ENCODE assay signal across 8 cellular contexts in the genomic region with DNA sequence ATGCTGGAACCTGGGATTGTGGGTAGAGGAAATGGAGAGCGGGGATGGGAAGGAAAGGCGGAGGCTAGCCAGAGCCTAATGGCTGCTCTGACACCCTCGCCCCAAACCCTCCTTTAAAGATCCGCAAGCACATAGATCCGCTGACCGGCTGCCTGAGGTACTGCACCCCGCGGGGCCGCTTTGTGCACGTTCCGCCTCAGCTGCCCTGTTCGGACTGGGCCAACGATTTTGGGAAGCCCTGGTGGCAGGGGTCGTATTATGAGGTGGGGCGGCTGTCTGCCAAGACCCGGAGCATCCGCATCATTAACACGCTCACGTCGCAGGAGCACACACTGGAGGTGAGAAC. TPM values are rescaled to one million over a fixed set of nuclear protein-coding genes. Genes with fewer than 3 reads are reported as not detected.
DNase-seq lines count a peak whose midpoint lies in the region; ATAC-seq and TF ChIP-seq lines count a peak whose summit lies in the region.

No MANE protein-coding gene starts in this region.

- H3K27me3 Mint-ChIP-seq in naive thymus-derived CD4-positive, alpha-beta T cell, result no peaks in the 10 kb centered on the region
- no peaks in the 10 kb centered on the region for H3K27me3 Mint-ChIP-seq in activated T-helper 1 cell treated with anti-CD3 and anti-CD28 coated beads, Interleukin-12 subunit alpha, Interleukin-12 subunit beta, Interleukin-2, Interleukin-4 antibody, amounts not matched to agents 30 ng/mL and 10 ng/mL and 1 ng/mL, durations not matched to agents 14 hours and 24 hours and 36 hours (ENCODE audit: insufficient read depth)

- no peak for ATAC-seq in naive thymus-derived CD4-positive, alpha-beta T cell
- no peak for ATAC-seq in GM21381 (IDR thresholded peaks at IDR 0.05; ENCODE audit: unreplicated experiment)

- no peak overlapping the region for H3K27ac Mint-ChIP-seq in naive thymus-derived CD4-positive, alpha-beta T cell
- no peak overlapping the region for H3K27ac Mint-ChIP-seq in activated T-helper 1 cell treated with anti-CD3 and anti-CD28 coated beads, Interleukin-12 subunit alpha, Interleukin-12 subunit beta, Interleukin-2, Interleukin-4 antibody, amounts not matched to agents 30 ng/mL and 10 ng/mL and 1 ng/mL, durations not matched to agents 14 hours and 24 hours and 36 hours

- no peaks in the 10 kb centered on the region for H3K9me3 ChIP-seq in HAP-1
- H3K9me3 ChIP-seq in naive thymus-derived CD4-positive, alpha-beta T cell (ENCODE audit: control insufficient read depth in 2 of 3, low read length in 3 of 3), result no peaks in the 10 kb centered on the region

- H3K4me3 ChIP-seq in HAP-1 (peak overlapping the region; percentile 63), epithelial cell of proximal tubule (ENCODE audit: low read depth, low read length) (peak overlapping the region; percentile 95)
- peak overlapping the region; percentile 70 for H3K4me3 ChIP-seq in naive thymus-derived CD4-positive, alpha-beta T cell (ENCODE audit: low read length)

- peaks cover 14% of the 10 kb centered on the region for H3K36me3 ChIP-seq in HAP-1 (replicated peaks)
- H3K36me3 ChIP-seq in naive thymus-derived CD4-positive, alpha-beta T cell (ENCODE audit: control insufficient read depth in 2 of 3, insufficient read depth in 3 of 3, low read length in 3 of 3), result no peaks in the 10 kb centered on the region

- H3K36me3 Mint-ChIP-seq in naive thymus-derived CD4-positive, alpha-beta T cell, result peaks cover 2 to 9% (median 4%) of the 10 kb centered on the region in 5 donors
- H3K36me3 Mint-ChIP-seq in activated T-helper 1 cell treated with anti-CD3 and anti-CD28 coated beads, Interleukin-12 subunit alpha, Interleukin-12 subunit beta, Interleukin-2, Interleukin-4 antibody, amounts not matched to agents 30 ng/mL and 10 ng/mL and 1 ng/mL, durations not matched to agents 14 hours and 24 hours and 36 hours (ENCODE audit: low read depth), result peaks cover 29% of the 10 kb centered on the region

- H3K27me3 ChIP-seq in HAP-1 (ENCODE audit: low read depth), result no peaks in the 10 kb centered on the region
- H3K27me3 ChIP-seq in naive thymus-derived CD4-positive, alpha-beta T cell (ENCODE audit: control insufficient read depth in 2 of 2, insufficient read depth in 2 of 2, low read length in 2 of 2), result no peaks in the 10 kb centered on the region

- peak; percentile 54 for TF ChIP-seq CTCF in epithelial cell of proximal tubule (conservative IDR thresholded peaks at IDR 0.05; ENCODE audit: low read depth, low read length)

- H3K4me1 Mint-ChIP-seq in naive thymus-derived CD4-positive, alpha-beta T cell, result peaks cover 5 to 20% (median 10%) of the 10 kb centered on the region in 7 donors
- H3K4me1 Mint-ChIP-seq in activated T-helper 1 cell treated with anti-CD3 and anti-CD28 coated beads, Interleukin-12 subunit alpha, Interleukin-12 subunit beta, Interleukin-2, Interleukin-4 antibody, amounts not matched to agents 30 ng/mL and 10 ng/mL and 1 ng/mL, durations not matched to agents 14 hours and 24 hours and 36 hours (ENCODE audit: low read depth), result no peaks in the 10 kb centered on the region

- intact Hi-C loops in naive thymus-derived CD4-positive, alpha-beta T cell (cut with micrococcal nuclease), result loop anchor here in 1 of 2 donors (5.0 kb wide), 3 partner anchors 286 to 524 kb away; a partner anchor contains a TSS
- intact Hi-C loops in activated T-helper 1 cell treated with anti-CD3 and anti-CD28 coated beads, Interleukin-12 subunit alpha, Interleukin-12 subunit beta, Interleukin-2, Interleukin-4 antibody, amounts not matched to agents 30 ng/mL and 10 ng/mL and 1 ng/mL, durations not matched to agents 14 hours and 24 hours and 36 hours (cut with micrococcal nuclease), result loop anchor here (5.0 to 10.0 kb wide), 3 partner anchors 199 to 844 kb away; a partner anchor contains a TSS

- peak overlapping the region; percentile 83 for H3K27ac ChIP-seq in naive thymus-derived CD4-positive, alpha-beta T cell (ENCODE audit: low read depth, low read length)

- H3K9me3 Mint-ChIP-seq in naive thymus-derived CD4-positive, alpha-beta T cell, result no peaks in the 10 kb centered on the region
- no peaks in the 10 kb centered on the region for H3K9me3 Mint-ChIP-seq in activated T-helper 1 cell treated with anti-CD3 and anti-CD28 coated beads, Interleukin-12 subunit alpha, Interleukin-12 subunit beta, Interleukin-2, Interleukin-4 antibody, amounts not matched to agents 30 ng/mL and 10 ng/mL and 1 ng/mL, durations not matched to agents 14 hours and 24 hours and 36 hours

- in situ Hi-C loops in HAP-1 (cut with MboI; ENCODE audit: low sequenced_read_pairs), result no loop called here

- peak; percentile 27 to 41 for DNase-seq in AML-193 (lab: John Stamatoyannopoulos, UW)
- DNase-seq in HAP-1 (ENCODE audit: low spot score in 2 of 2), result peak; percentile 61 to 76
- peak; percentile 29 for DNase-seq in T-helper 9 cell
- DNase-seq in epithelial cell of proximal tubule (ENCODE audit: low read depth), result no peak
- DNase-seq in naive thymus-derived CD4-positive, alpha-beta T cell, result peak in 1 of 9 donors; percentile 46
- DNase-seq in activated T-helper 1 cell treated with anti-CD3 and anti-CD28 coated beads, Interleukin-12 subunit alpha, Interleukin-12 subunit beta, Interleukin-2, Interleukin-4 antibody, amounts not matched to agents 30 ng/mL and 10 ng/mL and 1 ng/mL, durations not matched to agents 14 hours and 24 hours and 36 hours (ENCODE audit: low spot score), result no peak
- no peak for DNase-seq in COLO829 (ENCODE audit: low spot score)

- POLR2A ChIA-PET in naive thymus-derived CD4-positive, alpha-beta T cell (lab: Charles Lee), result interaction anchor here (0.8 kb wide), 2 partner anchors 11 to 373 kb away, joined by 3 to 4 read pairs; no protein-coding TSS in a partner anchor

- CTCF ChIA-PET in naive thymus-derived CD4-positive, alpha-beta T cell (lab: Charles Lee), result interaction anchor here (1.0 to 9.1 kb wide), 3 partner anchors 57 to 198 kb away, joined by 3 to 133 read pairs (median 4); no protein-coding TSS in a partner anchor

- no peak overlapping the region for H3K4me3 Mint-ChIP-seq in naive thymus-derived CD4-positive, alpha-beta T cell
- H3K4me3 Mint-ChIP-seq in activated T-helper 1 cell treated with anti-CD3 and anti-CD28 coated beads, Interleukin-12 subunit alpha, Interleukin-12 subunit beta, Interleukin-2, Interleukin-4 antibody, amounts not matched to agents 30 ng/mL and 10 ng/mL and 1 ng/mL, durations not matched to agents 14 hours and 24 hours and 36 hours, result no peak overlapping the region

- peaks cover 27% of the 10 kb centered on the region for H3K4me1 ChIP-seq in HAP-1
- H3K4me1 ChIP-seq in naive thymus-derived CD4-positive, alpha-beta T cell (ENCODE audit: control insufficient read depth in 2 of 2, insufficient read depth in 2 of 2, low read length in 2 of 2), result peaks cover 24 to 28% of the 10 kb centered on the region in 2 donors

RNA-seq across cellular contexts. Expression of a gene that starts 0.7 kb away (rescaled TPM):
- total RNA-seq in epithelial cell of proximal tubule, result 5.1 and 5.9 TPM in 2 replicates
- 10 to 100 TPM in 2 of 5 experiments, 1 to 10 TPM in 3; 8.4 to 14.2 (median 9.5) TPM for total RNA-seq in naive thymus-derived CD4-positive, alpha-beta T cell
- polyA plus RNA-seq in naive thymus-derived CD4-positive, alpha-beta T cell, result 1 to 10 TPM; 7.5 to 7.9 TPM
- total RNA-seq in activated T-helper 1 cell treated with anti-CD3 and anti-CD28 coated beads, Interleukin-12 subunit alpha, Interleukin-12 subunit beta, Interleukin-2, Interleukin-4 antibody, amounts not matched to agents 30 ng/mL and 10 ng/mL and 1 ng/mL, durations not matched to agents 14 hours and 24 hours and 36 hours, result 11.8 and 12.7 TPM in 2 replicates

RNA-seq across cellular contexts. Expression of a gene that starts 1.1 kb away (rescaled TPM):
- total RNA-seq in epithelial cell of proximal tubule, result 108 and 146 TPM in 2 replicates
- 10 to 100 TPM; 22.1 to 63.8 (median 24.9) TPM for total RNA-seq in naive thymus-derived CD4-positive, alpha-beta T cell
- 100 to 1,000 TPM; 113 to 132 TPM for polyA plus RNA-seq in naive thymus-derived CD4-positive, alpha-beta T cell
- 36.4 and 43.5 TPM in 2 replicates for total RNA-seq in activated T-helper 1 cell treated with anti-CD3 and anti-CD28 coated beads, Interleukin-12 subunit alpha, Interleukin-12 subunit beta, Interleukin-2, Interleukin-4 antibody, amounts not matched to agents 30 ng/mL and 10 ng/mL and 1 ng/mL, durations not matched to agents 14 hours and 24 hours and 36 hours

RNA-seq across cellular contexts. Expression of a gene that starts 3.6 kb away (rescaled TPM):
- 7.3 and 19.8 TPM in 2 replicates for total RNA-seq in epithelial cell of proximal tubule
- 10 to 100 TPM in 4 of 5 experiments, under 1 TPM in 1; 0.70 to 32.7 (median 11.6) TPM for total RNA-seq in naive thymus-derived CD4-positive, alpha-beta T cell
- not detected for polyA plus RNA-seq in naive thymus-derived CD4-positive, alpha-beta T cell
- total RNA-seq in activated T-helper 1 cell treated with anti-CD3 and anti-CD28 coated beads, Interleukin-12 subunit alpha, Interleukin-12 subunit beta, Interleukin-2, Interleukin-4 antibody, amounts not matched to agents 30 ng/mL and 10 ng/mL and 1 ng/mL, durations not matched to agents 14 hours and 24 hours and 36 hours, result 7.4 TPM in 2 replicates

RNA-seq across cellular contexts. Expression of a gene that starts 24.4 kb away (rescaled TPM):
- 1.9 and 2.7 TPM in 2 replicates for total RNA-seq in epithelial cell of proximal tubule
- total RNA-seq in naive thymus-derived CD4-positive, alpha-beta T cell, result 100 to 1,000 TPM in 4 of 5 experiments, 10 to 100 TPM in 1; 32.2 to 179 (median 120) TPM
- polyA plus RNA-seq in naive thymus-derived CD4-positive, alpha-beta T cell, result 1 to 10 TPM in 1 of 2 donors, under 1 TPM in 1; 0.95 to 1.5 TPM
- 163 and 177 TPM in 2 replicates for total RNA-seq in activated T-helper 1 cell treated with anti-CD3 and anti-CD28 coated beads, Interleukin-12 subunit alpha, Interleukin-12 subunit beta, Interleukin-2, Interleukin-4 antibody, amounts not matched to agents 30 ng/mL and 10 ng/mL and 1 ng/mL, durations not matched to agents 14 hours and 24 hours and 36 hours

RNA-seq across cellular contexts. Expression of a gene that starts 30.1 kb away (rescaled TPM):
- total RNA-seq in epithelial cell of proximal tubule, result 30.3 and 40.7 TPM in 2 replicates
- total RNA-seq in naive thymus-derived CD4-positive, alpha-beta T cell, result 100 to 1,000 TPM; 189 to 417 (median 359) TPM
- 10 to 100 TPM; 12.7 to 39.3 TPM for polyA plus RNA-seq in naive thymus-derived CD4-positive, alpha-beta T cell
- total RNA-seq in activated T-helper 1 cell treated with anti-CD3 and anti-CD28 coated beads, Interleukin-12 subunit alpha, Interleukin-12 subunit beta, Interleukin-2, Interleukin-4 antibody, amounts not matched to agents 30 ng/mL and 10 ng/mL and 1 ng/mL, durations not matched to agents 14 hours and 24 hours and 36 hours, result 125 and 133 TPM in 2 replicates

Comparison
In these comparisons a context has a peak if more than half of its experiments do, and no peak if none do; other contexts are left out.
1. DNase-seq: peak in AML-193 (2 of 2), HAP-1 (2 of 2) and T-helper 9 cell (single experiment); none in epithelial cell of proximal tubule (single experiment), activated T-helper 1 cell treated with anti-CD3 and anti-CD28 coated beads, Interleukin-12 subunit alpha, Interleukin-12 subunit beta, Interleukin-2, Interleukin-4 antibody, amounts not matched to agents 30 ng/mL and 10 ng/mL and 1 ng/mL, durations not matched to agents 14 hours and 24 hours and 36 hours (single experiment) and COLO829 (single experiment).
2. Peak in every context shown above with its lines, with median percentiles within 50 percentile points of each other: H3K4me3 ChIP-seq.